31 cellular contexts compared by ENCODE assay signal in the genomic region with DNA sequence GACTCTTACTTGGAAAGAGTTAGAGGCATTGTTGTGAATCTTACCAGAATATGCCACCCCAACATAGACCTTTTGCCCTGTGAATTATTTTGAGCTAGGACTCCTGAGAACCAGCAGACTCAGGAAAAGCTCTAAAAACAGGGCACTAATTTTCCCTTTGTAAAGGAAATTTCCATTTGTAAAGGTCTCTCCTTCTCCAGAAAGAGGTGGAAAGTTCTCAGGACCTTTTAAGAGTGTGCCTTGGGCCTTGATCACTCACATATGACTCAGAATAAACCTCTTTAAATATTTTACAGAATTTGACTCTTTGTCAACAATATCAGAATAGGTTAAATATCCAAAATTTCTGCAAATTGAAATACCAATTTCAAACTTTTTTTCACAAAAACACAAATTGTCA.
"Had no signal": no experiment of that assay in that cellular context is flagged by ENCODE, and none has a peak within 500 bp of the region (broad histone marks: within the 10 kb centered on the region; RNA-seq: fewer than 3 reads in every experiment).

No MANE protein-coding gene starts in this region.

- DNase-seq: activated CD4-positive, alpha-beta memory T cell treated with anti-CD3 and anti-CD28 coated beads for 36 hours; activated CD4-positive, alpha-beta T cell treated with anti-CD3 and anti-CD28 coated beads for 36 hours; activated CD4-positive, alpha-beta T cell treated with anti-CD3 and anti-CD28 coated beads, Interleukin-2, amount 50 U/mL, for 1 hour; activated CD8-positive, alpha-beta memory T cell treated with anti-CD3 and anti-CD28 coated beads, Interleukin-2, amount 50 U/mL, for 48 hours; activated effector memory CD4-positive, alpha-beta T cell treated with Interleukin-2 at 50 U/mL for 16 hours; activated naive CD4-positive, alpha-beta T cell treated with anti-CD3 and anti-CD28 coated beads, Interleukin-2, amount 10 ng/mL, durations not matched to agents 7 days and 5 days; activated naive CD8-positive, alpha-beta T cell treated with anti-CD3 and anti-CD28 coated beads, Interleukin-2, amount 50 U/mL, for 24 hours; activated T-cell treated with anti-CD3 and anti-CD28 coated beads, Interleukin-2, amount 50 U/mL, for 48 hours; anterior cingulate cortex; central memory CD4-positive, alpha-beta T cell; NCI-H1048; NCI-H1105 treated with DMSO at 0.1 percent for 48 hours; NCI-H1436; NCI-H1694; NCI-H1930; NCI-H2081 treated with DMSO at 0.1 percent for 48 hours; NCI-H226; NCI-H524 treated with DMSO at 0.1 percent for 48 hours; PC-3; Peyer's patch; RPMI8226; SHP77 treated with DMSO at 0.1 percent for 48 hours; SK-N-SH had no signal

- H3K36me3 ChIP-seq: Peyer's patch, SJSA1 had no signal

- H3K4me1 Mint-ChIP-seq: activated CD4-positive, alpha-beta T cell treated with anti-CD3 and anti-CD28 coated beads for 36 hours; activated naive CD4-positive, alpha-beta T cell treated with anti-CD3 and anti-CD28 coated beads, Interleukin-2, amount 10 ng/mL, durations not matched to agents 7 days and 5 days; activated naive CD8-positive, alpha-beta T cell treated with anti-CD3 and anti-CD28 coated beads, Interleukin-2, amount 50 U/mL, for 24 hours; brain had no signal

- H3K9me3 ChIP-seq: Peyer's patch, SK-N-SH had no signal

- H3K4me1 ChIP-seq: Peyer's patch, SJSA1 had no signal

- H3K4me3 Mint-ChIP-seq: activated CD4-positive, alpha-beta memory T cell treated with anti-CD3 and anti-CD28 coated beads for 36 hours; activated CD4-positive, alpha-beta T cell treated with anti-CD3 and anti-CD28 coated beads for 36 hours; activated naive CD4-positive, alpha-beta T cell treated with anti-CD3 and anti-CD28 coated beads, Interleukin-2, amount 10 ng/mL, durations not matched to agents 7 days and 5 days; activated naive CD8-positive, alpha-beta T cell; activated naive CD8-positive, alpha-beta T cell treated with anti-CD3 and anti-CD28 coated beads, Interleukin-2, amount 50 U/mL, for 24 hours; brain; T-helper 1 cell treated with Interleukin-12 subunit alpha and Interleukin-12 subunit beta and Interleukin-4 antibody, amounts not matched to agents 30 μg/mL and 1 μg/mL, for 36 hours; T-helper 2 cell treated with Interferon-gamma antibody and Interleukin-4, amounts not matched to agents 5 μg/mL and 100 μg/mL, for 36 hours had no signal

- H3K9ac ChIP-seq: KMS-11, SK-N-SH had no signal

- H3K4me3 ChIP-seq: Peyer's patch, SJSA1 had no signal

- FAIRE-seq: TTC549 had no signal

- H3K4me2 ChIP-seq: KMS-11, SK-N-SH had no signal

- H3K27ac Mint-ChIP-seq: activated CD4-positive, alpha-beta memory T cell treated with anti-CD3 and anti-CD28 coated beads for 36 hours; activated CD4-positive, alpha-beta T cell treated with anti-CD3 and anti-CD28 coated beads for 36 hours; activated naive CD4-positive, alpha-beta T cell treated with anti-CD3 and anti-CD28 coated beads, Interleukin-2, amount 10 ng/mL, durations not matched to agents 7 days and 5 days; activated naive CD8-positive, alpha-beta T cell; activated naive CD8-positive, alpha-beta T cell treated with anti-CD3 and anti-CD28 coated beads, Interleukin-2, amount 50 U/mL, for 24 hours; brain; T-helper 1 cell treated with Interleukin-12 subunit alpha and Interleukin-12 subunit beta and Interleukin-4 antibody, amounts not matched to agents 30 μg/mL and 1 μg/mL, for 36 hours; T-helper 2 cell treated with Interferon-gamma antibody and Interleukin-4, amounts not matched to agents 5 μg/mL and 100 μg/mL, for 36 hours had no signal

- H3K27me3 Mint-ChIP-seq: activated CD4-positive, alpha-beta memory T cell treated with anti-CD3 and anti-CD28 coated beads for 36 hours; activated CD4-positive, alpha-beta T cell treated with anti-CD3 and anti-CD28 coated beads for 36 hours; activated naive CD4-positive, alpha-beta T cell treated with anti-CD3 and anti-CD28 coated beads, Interleukin-2, amount 10 ng/mL, durations not matched to agents 7 days and 5 days; activated naive CD8-positive, alpha-beta T cell; activated naive CD8-positive, alpha-beta T cell treated with anti-CD3 and anti-CD28 coated beads, Interleukin-2, amount 50 U/mL, for 24 hours had no signal

- ATAC-seq: activated CD4-positive, alpha-beta T cell treated with anti-CD3 and anti-CD28 coated beads for 36 hours; activated CD4-positive, CD25-positive, alpha-beta regulatory T cell treated with anti-CD3 and anti-CD28 coated beads, Interleukin-2, amount 50 U/mL, for 24 hours; activated naive CD8-positive, alpha-beta T cell treated with anti-CD3 and anti-CD28 coated beads, Interleukin-2, amount 50 U/mL, for 24 hours; PC-3 had no signal

- H3K36me3 Mint-ChIP-seq: activated CD4-positive, alpha-beta memory T cell treated with anti-CD3 and anti-CD28 coated beads for 36 hours; activated naive CD4-positive, alpha-beta T cell treated with anti-CD3 and anti-CD28 coated beads, Interleukin-2, amount 10 ng/mL, durations not matched to agents 7 days and 5 days; activated naive CD8-positive, alpha-beta T cell; brain had no signal

- H3K27me3 ChIP-seq: Peyer's patch, SJSA1 had no signal

- H3K27ac ChIP-seq: KMS-11, Peyer's patch, SJSA1 had no signal
